8 cellular contexts compared by ENCODE assay signal in the genomic region with DNA sequence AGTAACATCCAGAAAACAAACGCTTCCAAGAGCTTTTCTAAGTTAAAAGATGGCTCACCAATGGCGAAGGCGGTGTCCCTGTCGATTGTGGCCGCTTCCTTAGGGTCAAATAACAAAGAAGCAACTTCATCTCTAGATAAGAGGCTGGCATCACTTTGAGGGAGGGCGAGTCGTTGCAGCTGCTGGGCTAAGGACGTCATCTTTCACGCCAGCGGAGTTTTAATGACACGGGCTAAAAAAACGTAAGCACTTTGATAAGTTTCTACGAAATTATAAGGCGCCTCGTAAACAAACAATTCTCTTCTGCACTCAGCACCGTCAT. TPM values are rescaled to one million over a fixed set of nuclear protein-coding genes. Genes with fewer than 3 reads are reported as not detected.
A peak's percentile ranks its signal among the peaks of the same experiment; 100 is the strongest.
DNase-seq lines count a peak whose midpoint lies in the region; ATAC-seq and TF ChIP-seq lines count a peak whose summit lies in the region.

No MANE protein-coding gene starts in this region.

- TF ChIP-seq CTCF in right atrium auricular region (IDR thresholded peaks at IDR 0.05) = no peak

- peak overlapping the region; percentile 96 for H3K4me3 Mint-ChIP-seq in activated naive CD8-positive, alpha-beta T cell treated with anti-CD3 and anti-CD28 coated beads for 36 hours

- no peak for ATAC-seq in Right ventricle myocardium inferior
- ATAC-seq in HG03460 (IDR thresholded peaks at IDR 0.05; ENCODE audit: unreplicated experiment) = peak; percentile 6
- no peak for ATAC-seq in sciatic nerve

- H3K36me3 Mint-ChIP-seq in activated naive CD8-positive, alpha-beta T cell treated with anti-CD3 and anti-CD28 coated beads for 36 hours = peaks cover 30% of the 10 kb centered on the region

- no peaks in the 10 kb centered on the region for H3K27me3 ChIP-seq in right atrium auricular region
- H3K27me3 ChIP-seq in stomach smooth muscle (ENCODE audit: control insufficient read depth in 1 of 2, insufficient read depth in 2 of 2, low read length in 2 of 2) = no peaks in the 10 kb centered on the region

- H3K36me3 ChIP-seq in right atrium auricular region (peaks cover 4% of the 10 kb centered on the region), stomach smooth muscle (ENCODE audit: control insufficient read depth in 2 of 2, insufficient read depth in 2 of 2, low read length in 2 of 2) (peaks cover 2 to 9% of the 10 kb centered on the region in 2 donors)

- no peaks in the 10 kb centered on the region for H3K9me3 Mint-ChIP-seq in activated naive CD8-positive, alpha-beta T cell treated with anti-CD3 and anti-CD28 coated beads for 36 hours

- peak overlapping the region; percentile 69 to 88 for H3K4me3 ChIP-seq in right atrium auricular region
- H3K4me3 ChIP-seq in stomach smooth muscle (ENCODE audit: low read length in 2 of 2) = peak overlapping the region; percentile 97 to 98

- H3K9me3 ChIP-seq in right atrium auricular region (no peaks in the 10 kb centered on the region), stomach smooth muscle (ENCODE audit: control insufficient read depth in 2 of 2, low read length in 2 of 2) (no peaks in the 10 kb centered on the region)

- DNase-seq in right atrium auricular region (ENCODE audit: low spot score) = no peak
- no peak for DNase-seq in Right ventricle myocardium inferior (ENCODE audit: missing footprints)
- DNase-seq in activated naive CD8-positive, alpha-beta T cell treated with anti-CD3 and anti-CD28 coated beads for 36 hours = no peak
- DNase-seq in iPS-NIHi7 (ENCODE audit: extremely low spot score) = peak; percentile 24
- no peak for DNase-seq in stimulated activated CD4-positive, alpha-beta T cell treated with anti-CD3 and anti-CD28 coated beads, Interleukin-12 subunit alpha, Interleukin-12 subunit beta, amount 100 ng/mL, for 4 hours
- no peak for DNase-seq in sciatic nerve (ENCODE audit: low spot score)

- H3K27ac Mint-ChIP-seq in activated naive CD8-positive, alpha-beta T cell treated with anti-CD3 and anti-CD28 coated beads for 36 hours = peak overlapping the region; percentile 91

- peaks cover 23% of the 10 kb centered on the region for H3K4me1 Mint-ChIP-seq in activated naive CD8-positive, alpha-beta T cell treated with anti-CD3 and anti-CD28 coated beads for 36 hours

- H3K4me1 ChIP-seq in right atrium auricular region (peaks cover 0 to 11% of the 10 kb centered on the region in 2 donors), stomach smooth muscle (ENCODE audit: control insufficient read depth, insufficient read depth, low read length) (peaks cover 13% of the 10 kb centered on the region)

- H3K9ac ChIP-seq in stomach smooth muscle (ENCODE audit: low read length in 2 of 2) = peak overlapping the region; percentile 75 to 90

- intact Hi-C loops in Right ventricle myocardium inferior (cut with DNase I) (loop anchor here (10.0 kb wide), 1 partner anchor 271 kb away; no protein-coding TSS in a partner anchor), sciatic nerve (cut with DNase I) (no loop called here)

- peaks cover 9% of the 10 kb centered on the region for H3K27me3 Mint-ChIP-seq in activated naive CD8-positive, alpha-beta T cell treated with anti-CD3 and anti-CD28 coated beads for 36 hours

- H3K27ac ChIP-seq in right atrium auricular region (peak overlapping the region; percentile 90 to 91), stomach smooth muscle (ENCODE audit: low read length) (peak overlapping the region; percentile 83)

RNA-seq across cellular contexts. Expression of a gene that starts 0.5 kb away (rescaled TPM):
- total RNA-seq in right atrium auricular region (1 to 10 TPM; 7.1 to 8.6 TPM), Right ventricle myocardium inferior (9.6 TPM), sciatic nerve (33.7 TPM)
- total RNA-seq in activated naive CD8-positive, alpha-beta T cell treated with anti-CD3 and anti-CD28 coated beads for 36 hours = 100 to 1,000 TPM; 101 TPM
